17 cellular contexts compared by ENCODE assay signal in the genomic region with DNA sequence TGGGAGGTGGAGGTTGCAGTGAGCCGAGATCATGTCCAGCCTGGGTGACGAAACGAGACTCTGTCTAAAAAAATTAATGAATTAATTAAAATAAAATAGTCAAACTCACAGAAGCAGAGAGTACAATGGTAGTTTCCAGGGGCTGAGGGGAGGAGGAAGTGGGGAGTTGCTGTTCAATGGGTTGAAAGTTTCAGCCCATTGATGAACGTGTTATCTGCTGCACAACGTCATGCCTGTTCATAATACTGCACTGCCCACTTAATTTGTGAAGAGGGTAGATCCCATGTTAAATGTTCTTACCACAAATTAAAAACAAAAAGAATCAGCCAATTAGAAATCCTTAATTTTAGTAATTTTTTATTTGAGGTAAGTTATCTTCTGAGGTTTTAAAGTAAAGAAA. TPM values are rescaled to one million over a fixed set of nuclear protein-coding genes. Genes with fewer than 3 reads are reported as not detected.
DNase-seq lines count a peak whose midpoint lies in the region; ATAC-seq lines count a peak whose summit lies in the region.
"Had no signal": no experiment of that assay in that cellular context is flagged by ENCODE, and none has a peak within 500 bp of the region (broad histone marks: within the 10 kb centered on the region; RNA-seq: fewer than 3 reads in every experiment).

No MANE protein-coding gene starts in this region.

- H3K9me3 ChIP-seq in naive thymus-derived CD4-positive, alpha-beta T cell (ENCODE audit: control insufficient read depth in 2 of 3, low read length in 3 of 3): no peaks in the 10 kb centered on the region
- H3K9me3 ChIP-seq in MG63: peaks cover 3% of the 10 kb centered on the region; the same call in 1 of the 2 replicates
- H3K9me3 ChIP-seq: colonic mucosa, esophagus muscularis mucosa, HAP-1 had no signal

- H3K27me3 Mint-ChIP-seq in naive thymus-derived CD4-positive, alpha-beta T cell: peaks cover 0 to 2% (median 0%) of the 10 kb centered on the region in 5 donors

- H3K36me3 Mint-ChIP-seq in naive thymus-derived CD4-positive, alpha-beta T cell: peaks cover 0 to 8% (median 5%) of the 10 kb centered on the region in 5 donors

- ATAC-seq in GM18511 (IDR thresholded peaks at IDR 0.05; ENCODE audit: unreplicated experiment): peak; percentile 49
- peak; percentile 60 for ATAC-seq in GM21528 (IDR thresholded peaks at IDR 0.05; ENCODE audit: low FRiP score, unreplicated experiment)
- peak; percentile 49 for ATAC-seq in HG03432 (IDR thresholded peaks at IDR 0.05; ENCODE audit: unreplicated experiment)
- ATAC-seq in naive thymus-derived CD4-positive, alpha-beta T cell: no peak
- ATAC-seq in GM19397 (IDR thresholded peaks at IDR 0.05; ENCODE audit: unreplicated experiment): no peak

- H3K4me1 ChIP-seq in naive thymus-derived CD4-positive, alpha-beta T cell (ENCODE audit: control insufficient read depth in 2 of 2, insufficient read depth in 2 of 2, low read length in 2 of 2): peaks cover 5 to 11% of the 10 kb centered on the region in 2 donors
- H3K4me1 ChIP-seq: colonic mucosa had no signal

- POLR2A ChIA-PET in naive thymus-derived CD4-positive, alpha-beta T cell (lab: Charles Lee): interaction anchor here (1.4 to 3.8 kb wide), 3 partner anchors 17 to 25 kb away, joined by 6 to 15 read pairs (median 14); a partner anchor contains a TSS

- intact Hi-C loops in naive thymus-derived CD4-positive, alpha-beta T cell (cut with micrococcal nuclease): no loop called here

- no peaks in the 10 kb centered on the region for H3K27me3 ChIP-seq in naive thymus-derived CD4-positive, alpha-beta T cell (ENCODE audit: control insufficient read depth in 2 of 2, insufficient read depth in 2 of 2, low read length in 2 of 2)
- H3K27me3 ChIP-seq in MG63: no peaks in the 10 kb centered on the region
- H3K27me3 ChIP-seq: colonic mucosa, esophagus muscularis mucosa had no signal

- peaks cover 0 to 1% (median 0%) of the 10 kb centered on the region in 11 donors for H3K9me3 Mint-ChIP-seq in naive thymus-derived CD4-positive, alpha-beta T cell

- no peak overlapping the region for H3K4me3 ChIP-seq in naive thymus-derived CD4-positive, alpha-beta T cell (ENCODE audit: low read length)
- H3K4me3 ChIP-seq in MG63: no peak overlapping the region
- H3K4me3 ChIP-seq: colonic mucosa, esophagus muscularis mucosa, HAP-1 had no signal

- no peaks in the 10 kb centered on the region for H3K36me3 ChIP-seq in naive thymus-derived CD4-positive, alpha-beta T cell (ENCODE audit: control insufficient read depth in 2 of 3, insufficient read depth in 3 of 3, low read length in 3 of 3)
- H3K36me3 ChIP-seq in MG63: no peaks in the 10 kb centered on the region
- H3K36me3 ChIP-seq: colonic mucosa, esophagus muscularis mucosa, HAP-1 had no signal

- H3K27ac ChIP-seq in naive thymus-derived CD4-positive, alpha-beta T cell (ENCODE audit: low read depth, low read length): no peak overlapping the region
- H3K27ac ChIP-seq: C4-2B, colonic mucosa, esophagus muscularis mucosa, KMS-11 had no signal

- peaks cover 6 to 16% (median 13%) of the 10 kb centered on the region in 7 donors for H3K4me1 Mint-ChIP-seq in naive thymus-derived CD4-positive, alpha-beta T cell

- peak overlapping the region in 5 of 9 donors; percentile 25 to 88 (median 85) for H3K27ac Mint-ChIP-seq in naive thymus-derived CD4-positive, alpha-beta T cell

- CTCF ChIA-PET in naive thymus-derived CD4-positive, alpha-beta T cell (lab: Charles Lee): no interaction called here

- no peak for DNase-seq in naive thymus-derived CD4-positive, alpha-beta T cell
- no peak for DNase-seq in MG63
- no peak for DNase-seq in activated T-cell treated with anti-CD3 and anti-CD28 coated beads for 4 hours
- DNase-seq: colonic mucosa, EL, hypothalamus, NCI-H1930, NCI-H526 treated with DMSO at 0.1 percent for 48 hours, substantia nigra had no signal

- peak overlapping the region in 7 of 10 donors; percentile 62 to 85 (median 80) for H3K4me3 Mint-ChIP-seq in naive thymus-derived CD4-positive, alpha-beta T cell

RNA-seq across cellular contexts. Expression of a gene that starts 16.4 kb away (rescaled TPM):
- total RNA-seq in naive thymus-derived CD4-positive, alpha-beta T cell: 10 to 100 TPM; 31.8 to 63.0 (median 52.3) TPM
- 10 to 100 TPM; 21.0 to 34.6 TPM for polyA plus RNA-seq in naive thymus-derived CD4-positive, alpha-beta T cell
- 65.6 and 71.4 TPM in 2 replicates for total RNA-seq in MG63 (2014; rRNA removed; shearing (Covaris generic); ENCODE audit: low replicate concordance)

Comparison
In these comparisons a context has a peak if more than half of its experiments do, and no peak if none do; other contexts are left out.
1. ATAC-seq: peak in GM18511 (single experiment), GM21528 (single experiment) and HG03432 (single experiment); none in naive thymus-derived CD4-positive, alpha-beta T cell (single experiment) and GM19397 (single experiment).